24 cellular contexts compared by ENCODE assay signal in genomic region chr11:69111578-69112247, GRCh38. TPM values are rescaled to one million over a fixed set of nuclear protein-coding genes. Genes with fewer than 3 reads are reported as not detected.
"Had no signal": no experiment of that assay in that cellular context is flagged by ENCODE, and none has a peak within 500 bp of the region (broad histone marks: within the 10 kb centered on the region; RNA-seq: fewer than 3 reads in every experiment).

No MANE protein-coding gene starts in this region.

- H3K4me1 ChIP-seq: suprapubic skin, uterus had no signal

- H3K36me3 ChIP-seq: brain microvascular endothelial cell, prostate gland, suprapubic skin, uterus, WERI-Rb-1 had no signal

- H3K27ac ChIP-seq: brain microvascular endothelial cell, suprapubic skin, uterus, WERI-Rb-1 had no signal

- FAIRE-seq: colon, frontal cortex, small intestine had no signal

- DNase-seq: activated CD4-positive, CD25-positive, alpha-beta regulatory T cell treated with anti-CD3 and anti-CD28 coated beads, Interleukin-2, amount 50 U/mL, for 72 hours; activated gamma-delta T cell treated with Interleukin-2 at 50 U/mL for 16 hours; activated T-cell treated with anti-CD3 and anti-CD28 coated beads, Interleukin-2, amount 50 U/mL, for 1 hour; anterior cingulate cortex; brain microvascular endothelial cell; central memory CD4-positive, alpha-beta T cell; effector memory CD4-positive, alpha-beta T cell; glutamatergic neuron; hypothalamus; mesendoderm; naive thymus-derived CD8-positive, alpha-beta T cell; small intestine; stimulated activated CD4-positive, alpha-beta T cell treated with anti-CD3 and anti-CD28 coated beads, Interleukin-2, amount 100 ng/mL, for 24 hours; stimulated activated naive CD8-positive, alpha-beta T cell treated with anti-CD3 and anti-CD28 coated beads, Interleukin-15, amount 100 ng/mL, for 72 hours; trophoblast cell; uterus; WERI-Rb-1 had no signal

- H3K27me3 ChIP-seq: brain microvascular endothelial cell, suprapubic skin, uterus had no signal

- ATAC-seq: naive thymus-derived CD8-positive, alpha-beta T cell; right cardiac atrium; stimulated activated effector memory CD8-positive, alpha-beta T cell treated with anti-CD3 and anti-CD28 coated beads, Interleukin-12 subunit alpha, Interleukin-12 subunit beta, amount 100 ng/mL, for 72 hours; stimulated activated naive CD8-positive, alpha-beta T cell treated with anti-CD3 and anti-CD28 coated beads, Interleukin-15, amount 100 ng/mL, for 72 hours had no signal

- H3K9me3 ChIP-seq: prostate gland, suprapubic skin, uterus had no signal

- H3K4me3 ChIP-seq: prostate gland, suprapubic skin, uterus had no signal

RNA-seq across cellular contexts. Expression of gene SMIM38, which starts 44.0 kb away (rescaled TPM):
- total RNA-seq: dermis microvascular lymphatic vessel endothelial cell had no signal
